Comparison of ENCODE assay signal across 9 cellular contexts in the genomic region with DNA sequence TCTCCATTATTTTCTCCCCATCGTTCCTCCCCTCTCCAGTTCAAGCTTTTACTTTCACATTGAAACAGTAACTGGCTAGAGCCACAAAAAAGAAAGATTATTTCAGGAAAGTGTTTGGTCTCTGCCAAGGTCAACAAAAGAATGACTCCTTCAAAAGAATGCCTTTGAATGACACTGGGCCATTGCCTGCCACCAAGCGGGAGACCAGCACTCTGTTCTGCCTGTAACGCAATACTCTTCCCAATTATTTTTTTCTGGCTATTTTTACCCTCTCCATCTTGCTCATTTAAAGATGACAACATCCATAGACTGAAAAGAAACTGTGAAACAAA. TPM values are rescaled to one million over a fixed set of nuclear protein-coding genes. Genes with fewer than 3 reads are reported as not detected.
DNase-seq lines count a peak whose midpoint lies in the region; ATAC-seq and TF ChIP-seq lines count a peak whose summit lies in the region.
"Had no signal": no experiment of that assay in that cellular context is flagged by ENCODE, and none has a peak within 500 bp of the region (broad histone marks: within the 10 kb centered on the region; RNA-seq: fewer than 3 reads in every experiment).

No MANE protein-coding gene starts in this region.

- no peak for DNase-seq in HFFc6
- no peak for DNase-seq in astrocyte of the cerebellum (ENCODE audit: low read depth)
- peak; percentile 25 for DNase-seq in iPS-NIHi7 (ENCODE audit: extremely low spot score)
- no peak for DNase-seq in gastrocnemius medialis
- DNase-seq in activated naive CD4-positive, alpha-beta T cell treated with anti-CD3 and anti-CD28 coated beads, Interleukin-2, amount 50 U/mL, for 16 hours = no peak
- DNase-seq in T-helper 1 cell = no peak
- DNase-seq: DND-41 had no signal

- no peaks in the 10 kb centered on the region for H3K27me3 ChIP-seq in gastrocnemius medialis

- H3K4me1 ChIP-seq in gastrocnemius medialis = peaks cover 0 to 3% of the 10 kb centered on the region in 2 donors

- H3K9me3 ChIP-seq in gastrocnemius medialis = no peaks in the 10 kb centered on the region

- no peaks in the 10 kb centered on the region for H3K9me3 Mint-ChIP-seq in HFFc6

- peaks cover 10% of the 10 kb centered on the region for H3K4me1 Mint-ChIP-seq in HFFc6 (ENCODE audit: low read depth)

- intact Hi-C loops in gastrocnemius medialis (cut with DNase I; ENCODE audit: low total_unique reads) = no loop called here

- H3K4me3 ChIP-seq in astrocyte of the cerebellum (ENCODE audit: low read depth, low read length) (peak overlapping the region; percentile 23), gastrocnemius medialis (peak overlapping the region in 3 of 4 donors; percentile 9 to 25 (median 11))

- no peak for TF ChIP-seq CTCF in HFFc6 (IDR thresholded peaks at IDR 0.05)
- no peak for TF ChIP-seq CTCF in astrocyte of the cerebellum (IDR thresholded peaks at IDR 0.05; ENCODE audit: low read depth, low read length, missing control alignments)
- no peak for TF ChIP-seq CTCF in gastrocnemius medialis (IDR thresholded peaks at IDR 0.05 in 4 of 5, conservative IDR thresholded peaks at IDR 0.05 in 1 of 5)

- H3K36me3 ChIP-seq in gastrocnemius medialis = no peaks in the 10 kb centered on the region

- peak overlapping the region; percentile 54; the same call in 1 of the 2 replicates for H3K27ac Mint-ChIP-seq in HFFc6

- ATAC-seq in gastrocnemius medialis (no peak), HG02759 (IDR thresholded peaks at IDR 0.05; ENCODE audit: unreplicated experiment) (no peak), HG02571 (IDR thresholded peaks at IDR 0.05; ENCODE audit: unreplicated experiment) (no peak)

- no peaks in the 10 kb centered on the region for H3K36me3 Mint-ChIP-seq in HFFc6 (ENCODE audit: low read depth)

- in situ Hi-C loops in astrocyte of the cerebellum (cut with HindIII; ENCODE audit: low sequenced_read_pairs) = no loop called here
- in situ Hi-C loops in gastrocnemius medialis (cut with MboI; ENCODE audit: low sequenced_read_pairs in 4 of 4) = no loop called here

- peaks cover 1% of the 10 kb centered on the region for H3K27me3 Mint-ChIP-seq in HFFc6 (ENCODE audit: insufficient read depth)

- peak overlapping the region in 1 of 4 donors; percentile 10 for H3K27ac ChIP-seq in gastrocnemius medialis

- TF ChIP-seq POLR2A in gastrocnemius medialis (IDR thresholded peaks at IDR 0.05) = no peak

- peak overlapping the region; percentile 80; the same call in 1 of the 2 replicates for H3K4me3 Mint-ChIP-seq in HFFc6

RNA-seq across cellular contexts. Expression of gene EHHADH, which starts 37.3 kb away (rescaled TPM):
- total RNA-seq in HFFc6 (2021; fragmentation: NEBNext Ultra II Directional; extraction: Animal tissue kit (Norgen Biotek cat#: 25700)) = 1 to 10 TPM; 4.2 to 7.4 (median 6.4) TPM
- total RNA-seq in gastrocnemius medialis = 1 to 10 TPM; 1.4 to 3.4 (median 1.7) TPM
